In genomic region chr11:70456921-70457532, GRCh38 we compare ENCODE assay signal across 1 cellular context.
TF ChIP-seq lines count a peak whose summit lies in the region.

No MANE protein-coding gene starts in this region.

TF ChIP-seq in HepG2, 621 proteins besides CTCF, POLR2A, EP300 and RAD21 (continued from another document):
- no peak for TF ChIP-seq ZNF547 (CRISPR knock-in tag; IDR thresholded peaks at IDR 0.05)
- TF ChIP-seq GABPB1 (CRISPR knock-in tag; IDR thresholded peaks at IDR 0.05): 0 out of 2 replicates have a peak, but pooled peaks have one; percentile 13
TF ChIP-seq in HepG2: peak in this region for 8.
